9 cellular contexts compared by ENCODE assay signal in genomic region chr4:24237709-24238108, GRCh38.
"Had no signal": no experiment of that assay in that cellular context is flagged by ENCODE, and none has a peak within 500 bp of the region (broad histone marks: within the 10 kb centered on the region; RNA-seq: fewer than 3 reads in every experiment).

No MANE protein-coding gene starts in this region.

- ATAC-seq: GM23338, HCT116, HepG2 had no signal

- H3K36me3 Mint-ChIP-seq: IgD-negative memory B cell had no signal

- H3K27ac ChIP-seq: HL-60 had no signal

- DNase-seq: H7, HFFc6, KBM-7 had no signal

- H3K4me1 Mint-ChIP-seq: IgD-negative memory B cell had no signal

- H3K4me3 ChIP-seq: GM23338, HAP-1 had no signal

- H3K9me3 ChIP-seq: HAP-1 had no signal

- H3K27me3 Mint-ChIP-seq: IgD-negative memory B cell had no signal

- H3K9me3 Mint-ChIP-seq: GM23338, IgD-negative memory B cell had no signal

- H3K4me1 ChIP-seq: HAP-1 had no signal

- H3K4me3 Mint-ChIP-seq: GM23338, HFFc6, IgD-negative memory B cell had no signal

- H3K27ac Mint-ChIP-seq: GM23338, HFFc6, IgD-negative memory B cell had no signal
